In genomic region chr2:169799555-169799954, GRCh38 we compare ENCODE assay signal across 8 cellular contexts. TPM values are rescaled to one million over a fixed set of nuclear protein-coding genes. Genes with fewer than 3 reads are reported as not detected.
DNase-seq lines count a peak whose midpoint lies in the region; ATAC-seq, FAIRE-seq and TF ChIP-seq lines count a peak whose summit lies in the region.

No MANE protein-coding gene starts in this region.

- TF ChIP-seq EP300 in K562 (IDR thresholded peaks at IDR 0.05; ENCODE audit: low read length) (no peak), tibial nerve (IDR thresholded peaks at IDR 0.05) (no peak)

- H3K36me3 ChIP-seq in ES-I3 (ENCODE audit: insufficient read depth, low read length) (0 out of 2 replicates have a peak, but pooled peaks cover 4% of the 10 kb centered on the region), K562 (ENCODE audit: control insufficient read depth, insufficient read depth, low read length) (peaks cover 43% of the 10 kb centered on the region), right lobe of liver (peaks cover 0 to 14% (median 0%) of the 10 kb centered on the region in 4 donors), tibial nerve (peaks cover 0 to 14% (median 0%) of the 10 kb centered on the region in 3 donors)

- H3K4me3 ChIP-seq in LNCaP clone FGC (ENCODE audit: low read depth, low read length) (peak overlapping the region; percentile 80), K562 (peak overlapping the region; percentile 67), right lobe of liver (peak overlapping the region; percentile 81 to 95 (median 88)), tibial nerve (peak overlapping the region; percentile 49 to 95 (median 82))

- in situ Hi-C loops in K562 (cut with MboI), result no loop called here

- H2AFZ ChIP-seq in K562 (ENCODE audit: low read depth, low read length), result peak overlapping the region; percentile 94; the same call in 1 of the 2 replicates

- TF ChIP-seq CTCF in LNCaP clone FGC (IDR thresholded peaks at IDR 0.05; ENCODE audit: control insufficient read depth, extremely low read depth, insufficient read depth) (no peak), K562 (IDR thresholded peaks at IDR 0.05 in 2 of 3, conservative IDR thresholded peaks at IDR 0.05 in 1 of 3; ENCODE audit: insufficient read depth in 2 of 3, low read depth in 1 of 3, low read length in 3 of 3) (no peak), right lobe of liver (IDR thresholded peaks at IDR 0.05) (no peak), tibial nerve (IDR thresholded peaks at IDR 0.05) (no peak)

- H3K27me3 ChIP-seq in K562 (ENCODE audit: control insufficient read depth in 2 of 2, insufficient read depth in 2 of 2, low read length in 2 of 2), result no peaks in the 10 kb centered on the region
- H3K27me3 ChIP-seq in right lobe of liver, result no peaks in the 10 kb centered on the region
- no peaks in the 10 kb centered on the region for H3K27me3 ChIP-seq in tibial nerve

- TF ChIP-seq POLR2A in K562 (conservative IDR thresholded peaks at IDR 0.05), result no peak
- no peak for TF ChIP-seq POLR2A in right lobe of liver (IDR thresholded peaks at IDR 0.05)
- no peak for TF ChIP-seq POLR2A in tibial nerve (IDR thresholded peaks at IDR 0.05)

- no peaks in the 10 kb centered on the region for H3K9me1 ChIP-seq in K562 (ENCODE audit: control insufficient read depth, insufficient read depth, low read length)

- CTCF ChIA-PET in K562 (lab: Yijun Ruan, JAX; ENCODE audit: low intra/inter-chr PET ratio), result interaction anchor here (0.6 kb wide), 1 partner anchor 127 kb away, joined by 3 read pairs; no protein-coding TSS in a partner anchor

- FAIRE-seq in K562 (lab: Jason Lieb, UNC), result no peak

- TF ChIP-seq RAD21 in K562 (CRISPR knock-in tag; conservative IDR thresholded peaks at IDR 0.05 in 1 of 2, IDR thresholded peaks at IDR 0.05 in 1 of 2), result no peak

- H4K20me1 ChIP-seq in K562 (replicated peaks; ENCODE audit: control insufficient read depth, insufficient read depth, low read length), result peaks cover 8% of the 10 kb centered on the region

- H3K27ac ChIP-seq in K562 (ENCODE audit: extremely low read depth, low read depth, low read length), result peak overlapping the region; percentile 78
- H3K27ac ChIP-seq in right lobe of liver, result peak overlapping the region in 1 of 3 donors; percentile 65
- H3K27ac ChIP-seq in tibial nerve, result peak overlapping the region; percentile 78 to 93 (median 86)

- H3K9me3 ChIP-seq in ES-I3 (ENCODE audit: control insufficient read depth, insufficient read depth, low read length), result no peaks in the 10 kb centered on the region
- H3K9me3 ChIP-seq in K562 (replicated peaks; ENCODE audit: control insufficient read depth, insufficient read depth, low read depth, low read length), result no peaks in the 10 kb centered on the region
- H3K9me3 ChIP-seq in right lobe of liver, result no peaks in the 10 kb centered on the region
- H3K9me3 ChIP-seq in tibial nerve, result no peaks in the 10 kb centered on the region

- TSS peak; percentile 59 for BruUV-seq in K562 (replicated peaks; lab: Mats Ljungman, UMichigan)

- ATAC-seq in K562, result peak; percentile 53
- peak in 1 of 4 donors; percentile 5 for ATAC-seq in right lobe of liver
- ATAC-seq in HG03432 (IDR thresholded peaks at IDR 0.05; ENCODE audit: unreplicated experiment), result no peak

- H3K9ac ChIP-seq in ES-I3 (ENCODE audit: low read depth, low read length) (peak overlapping the region; percentile 98), K562 (ENCODE audit: insufficient read depth in 1 of 2, low read depth in 2 of 2, low read length in 2 of 2) (peak overlapping the region; percentile 85 to 92; a peak in 3 of 4 replicates)

- POLR2A ChIA-PET in K562 (lab: Yijun Ruan, JAX), result interaction anchor here (0.9 to 1.8 kb wide), 2 partner anchors 13 to 34 kb away, joined by 3 to 7 read pairs; no protein-coding TSS in a partner anchor

- under 1% methylated on average over 6 of the region's 6 CpGs for WGBS in K562 (ENCODE audit: insufficient coverage, low coverage, missing lambda C conversion rate)
- 3% methylated on average over 6 of the region's 6 CpGs for WGBS in right lobe of liver (ENCODE audit: insufficient coverage, low coverage, low lambda C conversion rate, missing lambda C conversion rate)
- 3 to 7% methylated on average over 6 of the region's 6 CpGs for WGBS in tibial nerve, 2 donors

- intact Hi-C loops in K562 (cut with micrococcal nuclease), result no loop called here
- intact Hi-C loops in right lobe of liver (cut with DNase I), result no loop called here

- H3K4me1 ChIP-seq in ES-I3 (ENCODE audit: insufficient read depth, low read length), result no peaks in the 10 kb centered on the region
- H3K4me1 ChIP-seq in K562 (replicated peaks in 1 of 2; ENCODE audit: control insufficient read depth in 2 of 2, insufficient read depth in 2 of 2, low read length in 2 of 2), result peaks cover 5 to 6% of the 10 kb centered on the region in 2 experiments; a peak in 3 of 5 replicates
- H3K4me1 ChIP-seq in right lobe of liver, result peaks cover 0 to 7% (median 3%) of the 10 kb centered on the region in 4 donors
- peaks cover 0 to 44% (median 6%) of the 10 kb centered on the region in 4 donors for H3K4me1 ChIP-seq in tibial nerve

- peak overlapping the region; percentile 89 for H3K4me2 ChIP-seq in K562 (ENCODE audit: insufficient read depth, low read length)

- DNase-seq in LNCaP clone FGC (ENCODE audit: low read depth), result no peak
- peak in 3 of 4 experiments; percentile 24 to 53 (median 27) for DNase-seq in K562 (ENCODE audit: extremely low read depth in 1 of 4, low spot score in 3 of 4)
- no peak for DNase-seq in right lobe of liver
- DNase-seq in tibial nerve (ENCODE audit: low spot score in 2 of 2), result no peak
- no peak for DNase-seq in HuH-7.5 (ENCODE audit: low spot score)
- DNase-seq in NCI-H187 (lab: John Stamatoyannopoulos, UW), result no peak

- peaks cover 55% of the 10 kb centered on the region for H3K79me2 ChIP-seq in K562 (ENCODE audit: control insufficient read depth, insufficient read depth, low read length)

RNA-seq across cellular contexts. Expression of gene SSB, which starts 0.9 kb away (rescaled TPM):
- total RNA-seq in K562 (2011; cell fraction: chromatin; rRNA removed; ENCODE audit: low replicate concordance), result 95.2 and 444 TPM in 2 replicates
- total RNA-seq in K562 (2011; cell fraction: nucleolus; rRNA removed), result 63.0 and 70.9 TPM in 2 replicates
- total RNA-seq in K562 (2011; cell fraction: nucleoplasm; rRNA removed), result 94.0 and 126 TPM in 2 replicates
- 377 and 430 TPM in 2 replicates for total RNA-seq in K562 (2014; rRNA removed)
- 515 and 616 TPM in 2 replicates for total RNA-seq in K562 (2014; rRNA removed; fragmentation: Illumina TruSeq; extraction: Trizol)
- total RNA-seq in K562 (2015; rRNA removed; fragmentation: Illumina TruSeq; extraction: Trizol), result 455 and 503 TPM in 2 replicates
- 317 TPM in 2 replicates for total RNA-seq in K562 (2021)
- polyA plus RNA-seq in K562 (2011; rRNA removed), result 261 and 430 TPM in 2 replicates
- 36.1 and 98.4 TPM in 2 replicates for polyA plus RNA-seq in K562 (2011; cell fraction: cytosol; rRNA removed)
- polyA plus RNA-seq in K562 (2011; cell fraction: nucleus; rRNA removed), result 109 and 175 TPM in 2 replicates
- polyA plus RNA-seq in K562 (2012), result 211 and 383 TPM in 2 replicates
- polyA plus RNA-seq in K562 (2014; fragmentation: Illumina TruSeq; extraction: Trizol), result 466 and 619 TPM in 2 replicates
- 100 to 1,000 TPM; 631 to 849 TPM for polyA plus RNA-seq in K562 (2014; fragmentation: Nextera tagmentation; extraction: Ambion mirVana)
- polyA plus RNA-seq in K562 (2014; rRNA removed), result 618 and 712 TPM in 2 replicates
- 148 TPM in 2 replicates for polyA minus RNA-seq in K562 (2011; rRNA and poly(A)+ RNA removed)
- polyA minus RNA-seq in K562 (2011; cell fraction: cytosol; rRNA and poly(A)+ RNA removed), result 52.5 and 59.3 TPM in 2 replicates
- 82.3 and 152 TPM in 2 replicates for polyA minus RNA-seq in K562 (2011; cell fraction: nucleus; rRNA and poly(A)+ RNA removed)
- total RNA-seq in right lobe of liver, result 10 to 100 TPM; 16.5 to 41.3 (median 33.2) TPM
- total RNA-seq in tibial nerve, result 10 to 100 TPM; 53.9 to 79.2 (median 63.2) TPM

RNA-seq across cellular contexts. Expression of gene METTL5, which starts 25.1 kb away (rescaled TPM):
- total RNA-seq in K562 (2011; cell fraction: chromatin; rRNA removed; ENCODE audit: low replicate concordance), result 30.6 and 53.9 TPM in 2 replicates
- total RNA-seq in K562 (2011; cell fraction: nucleolus; rRNA removed), result 27.5 and 28.0 TPM in 2 replicates
- total RNA-seq in K562 (2011; cell fraction: nucleoplasm; rRNA removed), result 39.8 and 55.0 TPM in 2 replicates
- total RNA-seq in K562 (2014; rRNA removed) (135 and 149 TPM in 2 replicates), K562 (2014; rRNA removed; fragmentation: Illumina TruSeq; extraction: Trizol) (224 and 259 TPM in 2 replicates), K562 (2015; rRNA removed; fragmentation: Illumina TruSeq; extraction: Trizol) (163 and 182 TPM in 2 replicates), K562 (2021) (177 and 193 TPM in 2 replicates), right lobe of liver (10 to 100 TPM; 18.4 to 26.7 (median 20.7) TPM), tibial nerve (10 to 100 TPM; 41.0 to 83.5 (median 47.2) TPM)
- polyA plus RNA-seq in K562 (2011; rRNA removed) (141 and 191 TPM in 2 replicates), K562 (2014; fragmentation: Illumina TruSeq; extraction: Trizol) (202 and 235 TPM in 2 replicates), K562 (2014; fragmentation: Nextera tagmentation; extraction: Ambion mirVana) (100 to 1,000 TPM; 366 to 471 TPM), K562 (2014; rRNA removed) (211 and 229 TPM in 2 replicates)
- polyA plus RNA-seq in K562 (2011; cell fraction: cytosol; rRNA removed), result 44.8 and 82.3 TPM in 2 replicates
- 36.1 and 39.1 TPM in 2 replicates for polyA plus RNA-seq in K562 (2011; cell fraction: nucleus; rRNA removed)
- 147 and 206 TPM in 2 replicates for polyA plus RNA-seq in K562 (2012)
- 99.5 and 107 TPM in 2 replicates for polyA minus RNA-seq in K562 (2011; rRNA and poly(A)+ RNA removed)
- polyA minus RNA-seq in K562 (2011; cell fraction: cytosol; rRNA and poly(A)+ RNA removed), result 33.9 and 37.9 TPM in 2 replicates
- polyA minus RNA-seq in K562 (2011; cell fraction: nucleus; rRNA and poly(A)+ RNA removed), result 23.4 and 34.3 TPM in 2 replicates

RNA-seq across cellular contexts. Expression of gene UBR3, which starts 27.7 kb away (rescaled TPM):
- total RNA-seq in K562 (2011; cell fraction: chromatin; rRNA removed; ENCODE audit: low replicate concordance), result 63.7 and 297 TPM in 2 replicates
- total RNA-seq in K562 (2011; cell fraction: nucleolus; rRNA removed), result 21.8 and 37.4 TPM in 2 replicates
- 66.1 and 81.6 TPM in 2 replicates for total RNA-seq in K562 (2011; cell fraction: nucleoplasm; rRNA removed)
- 28.5 and 29.2 TPM in 2 replicates for total RNA-seq in K562 (2014; rRNA removed)
- 62.5 and 69.5 TPM in 2 replicates for total RNA-seq in K562 (2014; rRNA removed; fragmentation: Illumina TruSeq; extraction: Trizol)
- 58.9 and 63.5 TPM in 2 replicates for total RNA-seq in K562 (2015; rRNA removed; fragmentation: Illumina TruSeq; extraction: Trizol)
- total RNA-seq in K562 (2021), result 40.3 and 41.0 TPM in 2 replicates
- 26.8 and 40.4 TPM in 2 replicates for polyA plus RNA-seq in K562 (2011; rRNA removed)
- 8.0 and 12.8 TPM in 2 replicates for polyA plus RNA-seq in K562 (2011; cell fraction: cytosol; rRNA removed)
- 23.0 and 27.8 TPM in 2 replicates for polyA plus RNA-seq in K562 (2011; cell fraction: nucleus; rRNA removed)
- polyA plus RNA-seq in K562 (2012), result 20.9 and 24.3 TPM in 2 replicates
- polyA plus RNA-seq in K562 (2014; fragmentation: Illumina TruSeq; extraction: Trizol), result 34.4 and 43.1 TPM in 2 replicates
- polyA plus RNA-seq in K562 (2014; fragmentation: Nextera tagmentation; extraction: Ambion mirVana), result 10 to 100 TPM; 14.4 to 14.5 TPM
- 20.6 and 20.7 TPM in 2 replicates for polyA plus RNA-seq in K562 (2014; rRNA removed)
- 124 and 136 TPM in 2 replicates for polyA minus RNA-seq in K562 (2011; rRNA and poly(A)+ RNA removed)
- 31.0 and 48.4 TPM in 2 replicates for polyA minus RNA-seq in K562 (2011; cell fraction: cytosol; rRNA and poly(A)+ RNA removed)
- 71.8 and 96.9 TPM in 2 replicates for polyA minus RNA-seq in K562 (2011; cell fraction: nucleus; rRNA and poly(A)+ RNA removed)
- total RNA-seq in right lobe of liver, result 10 to 100 TPM; 25.3 to 37.3 (median 29.9) TPM
- 100 to 1,000 TPM in 1 of 4 donors, 10 to 100 TPM in 3; 87.4 to 101 (median 97.3) TPM for total RNA-seq in tibial nerve

Comparison
In these comparisons a context has a peak if more than half of its experiments do, and no peak if none do; other contexts are left out.
1. DNase-seq: peak in K562 (3 of 4); none in LNCaP clone FGC (single experiment), right lobe of liver (0 of 3), tibial nerve (0 of 2), HuH-7.5 (single experiment) and NCI-H187 (0 of 2).
2. Peak in every context shown above with its lines, with median percentiles within 50 percentile points of each other: H3K4me3 ChIP-seq.